ENCODE assay signal across 24 cellular contexts in genomic region chr14:71339650-71340415, GRCh38. TPM values are rescaled to one million over a fixed set of nuclear protein-coding genes. Genes with fewer than 3 reads are reported as not detected.
DNase-seq lines count a peak whose midpoint lies in the region; ATAC-seq and TF ChIP-seq lines count a peak whose summit lies in the region.
"Had no signal": no experiment of that assay in that cellular context is flagged by ENCODE, and none has a peak within 500 bp of the region (broad histone marks: within the 10 kb centered on the region; RNA-seq: fewer than 3 reads in every experiment).

No MANE protein-coding gene starts in this region.

- H3K27me3 Mint-ChIP-seq in nephron (ENCODE audit: low read depth), result no peaks in the 10 kb centered on the region
- H3K27me3 Mint-ChIP-seq: B cell, T-helper 17 cell had no signal

- DNase-seq in esophagus squamous epithelium (lab: John Stamatoyannopoulos, UW) (no peak), Right ventricle myocardium inferior (ENCODE audit: missing footprints) (no peak), H4 (ENCODE audit: low spot score) (no peak), NCI-H2107 (lab: John Stamatoyannopoulos, UW) (no peak)
- DNase-seq: activated CD4-positive, alpha-beta T cell treated with anti-CD3 and anti-CD28 coated beads, Interleukin-2, amount 50 U/mL, for 48 hours; activated naive CD4-positive, alpha-beta T cell treated with Interleukin-2 at 50 U/mL for 16 hours; Calu3; EL; foreskin fibroblast; hypothalamus; NCI-H1105; NCI-H526 treated with DMSO at 0.1 percent for 48 hours; retina; SHP77 treated with DMSO at 0.1 percent for 48 hours; stimulated activated CD4-positive, alpha-beta T cell treated with anti-CD3 and anti-CD28 coated beads, Interleukin-15, amount 100 ng/mL, for 24 hours; T-helper 17 cell had no signal

- WGBS in esophagus squamous epithelium, 2 donors, result 73 to 78% methylated on average over 6 of the region's 6 CpGs

- H3K36me3 ChIP-seq in esophagus squamous epithelium, result no peaks in the 10 kb centered on the region
- H3K36me3 ChIP-seq: ascending aorta, thoracic aorta had no signal

- peak overlapping the region in 2 of 3 experiments; percentile 33 to 50 for H3K27ac Mint-ChIP-seq in nephron
- H3K27ac Mint-ChIP-seq: B cell, T-helper 17 cell had no signal

- no peak overlapping the region for H3K4me3 ChIP-seq in esophagus squamous epithelium
- H3K4me3 ChIP-seq: ascending aorta, thoracic aorta had no signal

- H3K27me3 ChIP-seq in esophagus squamous epithelium, result no peaks in the 10 kb centered on the region
- H3K27me3 ChIP-seq: ascending aorta had no signal

- TF ChIP-seq POLR2A in esophagus squamous epithelium (IDR thresholded peaks at IDR 0.05), result no peak

- peak overlapping the region in 3 of 4 donors; percentile 10 to 52 (median 32) for H3K27ac ChIP-seq in esophagus squamous epithelium
- H3K27ac ChIP-seq: ascending aorta, thoracic aorta had no signal

- no peak for TF ChIP-seq CTCF in esophagus squamous epithelium (IDR thresholded peaks at IDR 0.05)
- no peak for TF ChIP-seq CTCF in nephron (IDR thresholded peaks at IDR 0.05; ENCODE audit: unreplicated experiment in 3 of 3)

- H3K4me1 Mint-ChIP-seq in nephron, result peaks cover 11% of the 10 kb centered on the region
- H3K4me1 Mint-ChIP-seq: neural crest cell had no signal

- no peaks in the 10 kb centered on the region for H3K9me3 ChIP-seq in esophagus squamous epithelium
- H3K9me3 ChIP-seq: ascending aorta, thoracic aorta had no signal

- no peaks in the 10 kb centered on the region for H3K9me3 Mint-ChIP-seq in nephron
- H3K9me3 Mint-ChIP-seq: WTC11 had no signal

- peaks cover 0 to 30% (median 12%) of the 10 kb centered on the region in 3 donors for H3K4me1 ChIP-seq in esophagus squamous epithelium

- ATAC-seq in SK-N-SH treated with all-trans-retinoic acid at 6 μM for 48 hours (peak; percentile 54), Right ventricle myocardium inferior (no peak), GM21423 (IDR thresholded peaks at IDR 0.05; ENCODE audit: unreplicated experiment) (no peak)
- ATAC-seq: T-helper 17 cell, WTC11 had no signal

- H3K4me3 Mint-ChIP-seq in nephron, result no peak overlapping the region
- H3K4me3 Mint-ChIP-seq: B cell, neural crest cell, T-helper 17 cell, WTC11 had no signal

- intact Hi-C loops in esophagus squamous epithelium (cut with DNase I) (no loop called here), Right ventricle myocardium inferior (cut with DNase I) (no loop called here)

- H3K36me3 Mint-ChIP-seq in nephron (ENCODE audit: low read depth), result peaks cover 19% of the 10 kb centered on the region

TF ChIP-seq in SK-N-SH treated with all-trans-retinoic acid at 6 μM for 48 hours, 23 proteins besides CTCF, POLR2A, EP300 and RAD21:
- TF ChIP-seq SNAI2 (CRISPR knock-in tag; IDR thresholded peaks at IDR 0.05) (0 out of 2 replicates have a peak, but pooled peaks have one; percentile 7), BACH2 (CRISPR knock-in tag; IDR thresholded peaks at IDR 0.05; ENCODE audit: borderline replicate concordance) (no peak), OSR1 (CRISPR knock-in tag; IDR thresholded peaks at IDR 0.05) (no peak), TCF4 (CRISPR knock-in tag; IDR thresholded peaks at IDR 0.05; ENCODE audit: borderline replicate concordance) (peak; percentile 56; the same call in 1 of the 2 replicates), ZNF70 (CRISPR knock-in tag; IDR thresholded peaks at IDR 0.05) (no peak), ARNTL (CRISPR knock-in tag; IDR thresholded peaks at IDR 0.05; ENCODE audit: borderline replicate concordance, low read depth) (no peak), ESRRG (CRISPR knock-in tag; IDR thresholded peaks at IDR 0.05) (0 out of 2 replicates have a peak, but pooled peaks have one; percentile 33), RARB (CRISPR knock-in tag; IDR thresholded peaks at IDR 0.05) (no peak), ISL1 (CRISPR knock-in tag; IDR thresholded peaks at IDR 0.05) (peak; percentile 84), GLIS3 (CRISPR knock-in tag; IDR thresholded peaks at IDR 0.05) (peak; percentile 24; the same call in 1 of the 2 replicates), TOX (CRISPR knock-in tag; IDR thresholded peaks at IDR 0.05; ENCODE audit: borderline replicate concordance) (no peak), ZFP30 (CRISPR knock-in tag; IDR thresholded peaks at IDR 0.05) (no peak)
- TF ChIP-seq, protein P1, sequence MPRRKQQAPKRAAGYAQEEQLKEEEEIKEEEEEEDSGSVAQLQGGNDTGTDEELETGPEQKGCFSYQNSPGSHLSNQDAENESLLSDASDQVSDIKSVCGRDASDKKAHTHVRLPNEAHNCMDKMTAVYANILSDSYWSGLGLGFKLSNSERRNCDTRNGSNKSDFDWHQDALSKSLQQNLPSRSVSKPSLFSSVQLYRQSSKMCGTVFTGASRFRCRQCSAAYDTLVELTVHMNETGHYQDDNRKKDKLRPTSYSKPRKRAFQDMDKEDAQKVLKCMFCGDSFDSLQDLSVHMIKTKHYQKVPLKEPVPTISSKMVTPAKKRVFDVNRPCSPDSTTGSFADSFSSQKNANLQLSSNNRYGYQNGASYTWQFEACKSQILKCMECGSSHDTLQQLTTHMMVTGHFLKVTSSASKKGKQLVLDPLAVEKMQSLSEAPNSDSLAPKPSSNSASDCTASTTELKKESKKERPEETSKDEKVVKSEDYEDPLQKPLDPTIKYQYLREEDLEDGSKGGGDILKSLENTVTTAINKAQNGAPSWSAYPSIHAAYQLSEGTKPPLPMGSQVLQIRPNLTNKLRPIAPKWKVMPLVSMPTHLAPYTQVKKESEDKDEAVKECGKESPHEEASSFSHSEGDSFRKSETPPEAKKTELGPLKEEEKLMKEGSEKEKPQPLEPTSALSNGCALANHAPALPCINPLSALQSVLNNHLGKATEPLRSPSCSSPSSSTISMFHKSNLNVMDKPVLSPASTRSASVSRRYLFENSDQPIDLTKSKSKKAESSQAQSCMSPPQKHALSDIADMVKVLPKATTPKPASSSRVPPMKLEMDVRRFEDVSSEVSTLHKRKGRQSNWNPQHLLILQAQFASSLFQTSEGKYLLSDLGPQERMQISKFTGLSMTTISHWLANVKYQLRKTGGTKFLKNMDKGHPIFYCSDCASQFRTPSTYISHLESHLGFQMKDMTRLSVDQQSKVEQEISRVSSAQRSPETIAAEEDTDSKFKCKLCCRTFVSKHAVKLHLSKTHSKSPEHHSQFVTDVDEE (CRISPR knock-in tag; IDR thresholded peaks at IDR 0.05), result peak; percentile 71; the same call in 1 of the 2 replicates
- TF ChIP-seq, protein P2, sequence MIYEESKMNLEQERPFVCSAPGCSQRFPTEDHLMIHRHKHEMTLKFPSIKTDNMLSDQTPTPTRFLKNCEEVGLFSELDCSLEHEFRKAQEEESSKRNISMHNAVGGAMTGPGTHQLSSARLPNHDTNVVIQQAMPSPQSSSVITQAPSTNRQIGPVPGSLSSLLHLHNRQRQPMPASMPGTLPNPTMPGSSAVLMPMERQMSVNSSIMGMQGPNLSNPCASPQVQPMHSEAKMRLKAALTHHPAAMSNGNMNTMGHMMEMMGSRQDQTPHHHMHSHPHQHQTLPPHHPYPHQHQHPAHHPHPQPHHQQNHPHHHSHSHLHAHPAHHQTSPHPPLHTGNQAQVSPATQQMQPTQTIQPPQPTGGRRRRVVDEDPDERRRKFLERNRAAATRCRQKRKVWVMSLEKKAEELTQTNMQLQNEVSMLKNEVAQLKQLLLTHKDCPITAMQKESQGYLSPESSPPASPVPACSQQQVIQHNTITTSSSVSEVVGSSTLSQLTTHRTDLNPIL (CRISPR knock-in tag; IDR thresholded peaks at IDR 0.05; ENCODE audit: low read depth), result 0 out of 2 replicates have a peak, but pooled peaks have one; percentile 41

RNA-seq across cellular contexts. Expression of gene SIPA1L1, which starts 19.6 kb away (rescaled TPM):
- total RNA-seq in esophagus squamous epithelium (10 to 100 TPM; 22.7 to 54.4 (median 32.3) TPM), Right ventricle myocardium inferior (6.8 TPM)
- 15.6 and 18.4 TPM in 2 replicates for total RNA-seq in H4 (2014; rRNA removed; shearing (Covaris generic))
